9 cellular contexts compared by ENCODE assay signal in genomic region chr16:7025616-7026190, GRCh38.
DNase-seq lines count a peak whose midpoint lies in the region; ATAC-seq and TF ChIP-seq lines count a peak whose summit lies in the region.
"Had no signal": no experiment of that assay in that cellular context is flagged by ENCODE, and none has a peak within 500 bp of the region (broad histone marks: within the 10 kb centered on the region; RNA-seq: fewer than 3 reads in every experiment).

No MANE protein-coding gene starts in this region.

- H3K9ac ChIP-seq in Karpas-422 (ENCODE audit: low read length) = no peak overlapping the region

- H3K4me2 ChIP-seq in Karpas-422 (ENCODE audit: low read depth, low read length, poor library complexity, severe bottlenecking) = no peak overlapping the region

- no peak overlapping the region for H3K27ac ChIP-seq in Karpas-422 (ENCODE audit: low read length)

- H3K4me3 ChIP-seq in Karpas-422 (ENCODE audit: low read length) = no peak overlapping the region
- no peak overlapping the region for H3K4me3 ChIP-seq in epithelial cell of esophagus (ENCODE audit: low read length)

- H3K9me3 ChIP-seq in Karpas-422 (ENCODE audit: low read length) = peaks cover 4% of the 10 kb centered on the region; the same call in 1 of the 2 replicates

- H3K27me3 ChIP-seq in Karpas-422 (ENCODE audit: low read length) = no peaks in the 10 kb centered on the region

- no peak overlapping the region for H2AFZ ChIP-seq in Karpas-422 (ENCODE audit: low read length)

- H3K9me2 ChIP-seq in Karpas-422 (replicated peaks; ENCODE audit: insufficient read depth, low read length) = no peaks in the 10 kb centered on the region

- no peaks in the 10 kb centered on the region for H3K4me1 ChIP-seq in Karpas-422 (ENCODE audit: low read length)

- H3K79me2 ChIP-seq in Karpas-422 (ENCODE audit: low read length) = no peaks in the 10 kb centered on the region

- peak; percentile 16 to 70 for DNase-seq in NCI-H446 (lab: John Stamatoyannopoulos, UW)
- no peak for DNase-seq in NCI-H446 treated with DMSO at 0.1 percent for 48 hours (lab: John Stamatoyannopoulos, UW)
- peak; percentile 85 for DNase-seq in Karpas-422
- peak; percentile 72 for DNase-seq in RKO (ENCODE audit: low spot score)
- peak; percentile 27 for DNase-seq in epithelial cell of esophagus (ENCODE audit: low read depth)
- peak; percentile 47 for DNase-seq in occipital lobe (lab: John Stamatoyannopoulos, UW)
- DNase-seq: naive B cell had no signal

- TF ChIP-seq CTCF in epithelial cell of esophagus (IDR thresholded peaks at IDR 0.05; ENCODE audit: insufficient read depth, low read depth, low read length, missing control alignments) = peak; percentile 21

- no peaks in the 10 kb centered on the region for H4K20me1 ChIP-seq in Karpas-422 (ENCODE audit: insufficient read depth, low read depth, low read length)

- no peak for ATAC-seq in HG03469 (IDR thresholded peaks at IDR 0.05; ENCODE audit: unreplicated experiment)
- ATAC-seq in HG03457 (IDR thresholded peaks at IDR 0.05; ENCODE audit: unreplicated experiment) = no peak

- H3K36me3 ChIP-seq in Karpas-422 (ENCODE audit: insufficient read depth, low read length) = no peaks in the 10 kb centered on the region
